In genomic region chr11:112042161-112042960, GRCh38 we compare ENCODE assay signal across 17 cellular contexts. TPM values are rescaled to one million over a fixed set of nuclear protein-coding genes. Genes with fewer than 3 reads are reported as not detected.
DNase-seq lines count a peak whose midpoint lies in the region; ATAC-seq and TF ChIP-seq lines count a peak whose summit lies in the region.
"Had no signal": no experiment of that assay in that cellular context is flagged by ENCODE, and none has a peak within 500 bp of the region (broad histone marks: within the 10 kb centered on the region; RNA-seq: fewer than 3 reads in every experiment).

No MANE protein-coding gene starts in this region.

- H3K27me3 Mint-ChIP-seq in memory B cell: no peaks in the 10 kb centered on the region
- no peaks in the 10 kb centered on the region for H3K27me3 Mint-ChIP-seq in activated T-helper 17 cell treated with anti-CD3 and anti-CD28 coated beads, Interleukin-2, amount 50 U/mL, for 72 hours

- H2AK5ac ChIP-seq in IMR-90 (ENCODE audit: low read depth, low read length): no peak overlapping the region

- H3K4me3 Mint-ChIP-seq in memory B cell: no peak overlapping the region
- no peak overlapping the region for H3K4me3 Mint-ChIP-seq in activated T-helper 17 cell treated with anti-CD3 and anti-CD28 coated beads, Interleukin-2, amount 50 U/mL, for 72 hours

- peak overlapping the region; percentile 24 for H3K27ac Mint-ChIP-seq in memory B cell
- H3K27ac Mint-ChIP-seq in activated T-helper 17 cell treated with anti-CD3 and anti-CD28 coated beads, Interleukin-2, amount 50 U/mL, for 72 hours: no peak overlapping the region

- no peak overlapping the region for H3K4me3 ChIP-seq in IMR-90 (ENCODE audit: insufficient read depth, low read depth, low read length)
- no peak overlapping the region for H3K4me3 ChIP-seq in astrocyte of the cerebellum (ENCODE audit: low read depth, low read length)
- no peak overlapping the region for H3K4me3 ChIP-seq in right atrium auricular region
- H3K4me3 ChIP-seq: body of pancreas, esophagus squamous epithelium, thyroid gland had no signal

- CTCF ChIA-PET in IMR-90 (lab: Yijun Ruan, JAX): no interaction called here

- H3K9ac ChIP-seq in IMR-90 (ENCODE audit: low read depth, low read length): no peak overlapping the region

- H4K8ac ChIP-seq in IMR-90 (ENCODE audit: low read depth in 2 of 2, low read length in 2 of 2): no peak overlapping the region

- no TSS peak for BruUV-seq in IMR-90 (replicated peaks; lab: Mats Ljungman, UMichigan)

- H2BK5ac ChIP-seq in IMR-90 (ENCODE audit: low read depth, low read length, poor library complexity, severe bottlenecking): no peak overlapping the region

- no peak overlapping the region for H2AFZ ChIP-seq in IMR-90 (replicated peaks; ENCODE audit: low read length, poor library complexity)

- no peak for TF ChIP-seq RAD21 in IMR-90 (IDR thresholded peaks at IDR 0.05; ENCODE audit: low read length)

- H3K9me3 ChIP-seq in IMR-90 (ENCODE audit: control insufficient read depth, insufficient read depth, low read length): no peaks in the 10 kb centered on the region
- H3K9me3 ChIP-seq in right atrium auricular region: no peaks in the 10 kb centered on the region
- H3K9me3 ChIP-seq: body of pancreas, esophagus squamous epithelium, thyroid gland had no signal

- POLR2A ChIA-PET in IMR-90 (lab: Charles Lee; ENCODE audit: unreplicated experiment): no interaction called here

- ATAC-seq in IMR-90 (ENCODE audit: low read depth) (no peak), memory B cell (ENCODE audit: low read depth) (no peak), GM18867 (IDR thresholded peaks at IDR 0.05; ENCODE audit: unreplicated experiment) (no peak), GM21737 (IDR thresholded peaks at IDR 0.05; ENCODE audit: unreplicated experiment) (no peak)
- ATAC-seq in activated T-helper 17 cell treated with anti-CD3 and anti-CD28 coated beads, Interleukin-2, amount 50 U/mL, for 72 hours (replicated peaks): no peak
- ATAC-seq: body of pancreas had no signal

- intact Hi-C loops in IMR-90 (cut with micrococcal nuclease): no loop called here

- H3K9me1 ChIP-seq in IMR-90 (ENCODE audit: insufficient read depth, low read length): no peaks in the 10 kb centered on the region

- H3K9me3 Mint-ChIP-seq in memory B cell: no peaks in the 10 kb centered on the region
- no peaks in the 10 kb centered on the region for H3K9me3 Mint-ChIP-seq in activated T-helper 17 cell treated with anti-CD3 and anti-CD28 coated beads, Interleukin-2, amount 50 U/mL, for 72 hours

- no peak overlapping the region for H2BK15ac ChIP-seq in IMR-90 (ENCODE audit: low read depth, low read length)

- H3K36me3 ChIP-seq in IMR-90 (ENCODE audit: control insufficient read depth, insufficient read depth, low read length) (peaks cover 16% of the 10 kb centered on the region), right atrium auricular region (peaks cover 86% of the 10 kb centered on the region)

- no peak overlapping the region for H4K5ac ChIP-seq in IMR-90 (ENCODE audit: low read depth, low read length)

- H3K4me2 ChIP-seq in IMR-90 (ENCODE audit: low read depth, low read length): no peak overlapping the region

- H2AK9ac ChIP-seq in IMR-90 (replicated peaks; ENCODE audit: low read depth, low read length, poor library complexity): no peak overlapping the region

- no peak overlapping the region for H3K23ac ChIP-seq in IMR-90 (ENCODE audit: low read depth, low read length)

- no peak overlapping the region for H3K18ac ChIP-seq in IMR-90 (ENCODE audit: low read depth, low read length)

- DNase-seq in Daoy (ENCODE audit: low read depth) (peak; percentile 51), IMR-90 (peak; percentile 26), astrocyte of the cerebellum (ENCODE audit: low read depth) (peak; percentile 35), memory B cell (ENCODE audit: low spot score in 2 of 2) (no peak), right atrium auricular region (ENCODE audit: low spot score) (no peak)
- DNase-seq: activated CD8-positive, alpha-beta memory T cell treated with anti-CD3 and anti-CD28 coated beads for 24 hours; body of pancreas; Caco-2; esophagus squamous epithelium; kidney glomerular epithelial cell; NCI-H1694 treated with DMSO at 0.1 percent for 48 hours; NCI-H82; stimulated activated CD4-positive, alpha-beta T cell treated with anti-CD3 and anti-CD28 coated beads, Interleukin-4, amount 100 ng/mL, for 4 hours; thyroid gland had no signal

- H4K91ac ChIP-seq in IMR-90 (ENCODE audit: insufficient read depth, low read depth, low read length): no peak overlapping the region

- H3K4me1 ChIP-seq in IMR-90 (ENCODE audit: control insufficient read depth, insufficient read depth, low read length): no peaks in the 10 kb centered on the region
- H3K4me1 ChIP-seq in right atrium auricular region: peaks cover 0 to 8% of the 10 kb centered on the region in 2 donors
- H3K4me1 ChIP-seq: Caco-2, esophagus squamous epithelium, thyroid gland had no signal

- WGBS in IMR-90 (ENCODE audit: extremely low coverage in 2 of 2, insufficient read length in 1 of 2), 2 experiments: no CpG with 5 or more reads among the region's 6 CpGs

- H4K20me1 ChIP-seq in IMR-90 (ENCODE audit: insufficient read depth, low read length): no peaks in the 10 kb centered on the region

- H3K36me3 Mint-ChIP-seq in memory B cell: peaks cover 29% of the 10 kb centered on the region
- peaks cover 93% of the 10 kb centered on the region for H3K36me3 Mint-ChIP-seq in activated T-helper 17 cell treated with anti-CD3 and anti-CD28 coated beads, Interleukin-2, amount 50 U/mL, for 72 hours (ENCODE audit: low read depth)

- peaks cover 2% of the 10 kb centered on the region for H3K4me1 Mint-ChIP-seq in memory B cell
- H3K4me1 Mint-ChIP-seq in activated T-helper 17 cell treated with anti-CD3 and anti-CD28 coated beads, Interleukin-2, amount 50 U/mL, for 72 hours: no peaks in the 10 kb centered on the region

- dilution Hi-C loops in IMR-90 (cut with HindIII; ENCODE audit: low sequenced_read_pairs, unreplicated experiment): no loop called here

- H3K56ac ChIP-seq in IMR-90 (ENCODE audit: extremely low read depth, insufficient read depth, low read length): no peak overlapping the region

- H3K79me1 ChIP-seq in IMR-90 (ENCODE audit: low read depth in 1 of 2, low read length in 2 of 2): peaks cover 0 to 4% of the 10 kb centered on the region in 2 experiments; a peak in 1 of 4 replicates

- no peak overlapping the region for H2BK20ac ChIP-seq in IMR-90 (ENCODE audit: low read depth, low read length)

- TF ChIP-seq CTCF in IMR-90 (conservative IDR thresholded peaks at IDR 0.05; ENCODE audit: low read depth, low read length) (no peak), astrocyte of the cerebellum (IDR thresholded peaks at IDR 0.05; ENCODE audit: low read depth, low read length, missing control alignments) (no peak), right atrium auricular region (IDR thresholded peaks at IDR 0.05) (no peak)

- in situ Hi-C loops in IMR-90 (cut with MboI; ENCODE audit: low sequenced_read_pairs) (no loop called here), astrocyte of the cerebellum (cut with HindIII; ENCODE audit: low sequenced_read_pairs) (no loop called here)

- H3K27me3 ChIP-seq in IMR-90 (ENCODE audit: control insufficient read depth, insufficient read depth, low read length) (no peaks in the 10 kb centered on the region), right atrium auricular region (no peaks in the 10 kb centered on the region)
- H3K27me3 ChIP-seq: body of pancreas, esophagus squamous epithelium, thyroid gland had no signal

- H3K4ac ChIP-seq in IMR-90 (ENCODE audit: low read depth, low read length): no peak overlapping the region

- H2BK120ac ChIP-seq in IMR-90 (ENCODE audit: low read depth, low read length): no peak overlapping the region

- H3K27ac ChIP-seq in IMR-90 (ENCODE audit: insufficient read depth, low read length) (no peak overlapping the region), right atrium auricular region (no peak overlapping the region)
- H3K27ac ChIP-seq: body of pancreas, esophagus squamous epithelium, thyroid gland had no signal

- no peak for TF ChIP-seq POLR2A in IMR-90 (IDR thresholded peaks at IDR 0.05; ENCODE audit: low read depth, low read length)

- no peak overlapping the region for H3K14ac ChIP-seq in IMR-90 (replicated peaks; ENCODE audit: low read depth, low read length)

RNA-seq across cellular contexts. Expression of gene DLAT, which starts 17.2 kb away (rescaled TPM):
- 49.0 and 49.9 TPM in 2 replicates for total RNA-seq in Daoy (2014; rRNA removed; shearing (Covaris generic))
- total RNA-seq in IMR-90 (2012; rRNA removed): 27.2 and 33.1 TPM in 2 replicates
- polyA plus RNA-seq in IMR-90 (2012; rRNA removed): 15.3 and 15.5 TPM in 2 replicates
- polyA plus RNA-seq in IMR-90 (2012; cell fraction: cytosol; rRNA removed): 5.4 and 6.9 TPM in 2 replicates
- 3.6 and 8.3 TPM in 2 replicates for polyA plus RNA-seq in IMR-90 (2012; cell fraction: nucleus; rRNA removed; ENCODE audit: low replicate concordance)
- total RNA-seq in activated T-helper 17 cell treated with anti-CD3 and anti-CD28 coated beads, Interleukin-2, amount 50 U/mL, for 72 hours: 10 to 100 TPM; 27.4 to 49.1 TPM
- total RNA-seq in right atrium auricular region: 10 to 100 TPM; 58.5 to 98.1 TPM

RNA-seq across cellular contexts. Expression of gene PIH1D2, which starts 31.5 kb away (rescaled TPM):
- total RNA-seq in Daoy (2014; rRNA removed; shearing (Covaris generic)): 1.1 and 8.7 TPM in 2 replicates
- total RNA-seq in IMR-90 (2012; rRNA removed): 1.1 and 2.2 TPM in 2 replicates
- polyA plus RNA-seq in IMR-90 (2012; rRNA removed): 0.89 and 1.1 TPM in 2 replicates
- polyA plus RNA-seq in IMR-90 (2012; cell fraction: cytosol; rRNA removed): 0.13 and 0.23 TPM in 2 replicates
- 0.13 and 1.3 TPM in 2 replicates for polyA plus RNA-seq in IMR-90 (2012; cell fraction: nucleus; rRNA removed; ENCODE audit: low replicate concordance)
- total RNA-seq in activated T-helper 17 cell treated with anti-CD3 and anti-CD28 coated beads, Interleukin-2, amount 50 U/mL, for 72 hours: under 1 TPM; 0.54 to 0.87 TPM
- total RNA-seq in right atrium auricular region: 1 to 10 TPM; 1.2 to 1.7 TPM

RNA-seq across cellular contexts. Expression of gene NKAPD1, which starts 31.7 kb away (rescaled TPM):
- 26.3 and 26.7 TPM in 2 replicates for total RNA-seq in Daoy (2014; rRNA removed; shearing (Covaris generic))
- total RNA-seq in IMR-90 (2012; rRNA removed) (17.2 and 24.4 TPM in 2 replicates), right atrium auricular region (1 to 10 TPM; 4.4 to 7.0 TPM)
- 7.1 and 8.4 TPM in 2 replicates for polyA plus RNA-seq in IMR-90 (2012; rRNA removed)
- polyA plus RNA-seq in IMR-90 (2012; cell fraction: cytosol; rRNA removed): 2.1 and 2.5 TPM in 2 replicates
- polyA plus RNA-seq in IMR-90 (2012; cell fraction: nucleus; rRNA removed; ENCODE audit: low replicate concordance): 1.3 and 4.8 TPM in 2 replicates
- 10 to 100 TPM; 19.7 to 20.2 TPM for total RNA-seq in activated T-helper 17 cell treated with anti-CD3 and anti-CD28 coated beads, Interleukin-2, amount 50 U/mL, for 72 hours

RNA-seq across cellular contexts. Expression of gene TIMM8B, which starts 44.2 kb away (rescaled TPM):
- 74.7 and 118 TPM in 2 replicates for total RNA-seq in Daoy (2014; rRNA removed; shearing (Covaris generic))
- total RNA-seq in IMR-90 (2012; rRNA removed) (35.5 and 48.9 TPM in 2 replicates), right atrium auricular region (10 to 100 TPM; 54.3 to 61.4 TPM)
- 103 and 119 TPM in 2 replicates for polyA plus RNA-seq in IMR-90 (2012; rRNA removed)
- 51.4 and 105 TPM in 2 replicates for polyA plus RNA-seq in IMR-90 (2012; cell fraction: cytosol; rRNA removed)
- polyA plus RNA-seq in IMR-90 (2012; cell fraction: nucleus; rRNA removed; ENCODE audit: low replicate concordance): 11.7 and 25.7 TPM in 2 replicates
- 10 to 100 TPM; 26.6 to 42.6 TPM for total RNA-seq in activated T-helper 17 cell treated with anti-CD3 and anti-CD28 coated beads, Interleukin-2, amount 50 U/mL, for 72 hours

RNA-seq across cellular contexts. Expression of gene SDHD, which starts 44.3 kb away (rescaled TPM):
- total RNA-seq in Daoy (2014; rRNA removed; shearing (Covaris generic)): 133 and 145 TPM in 2 replicates
- total RNA-seq in IMR-90 (2012; rRNA removed): 83.2 and 130 TPM in 2 replicates
- polyA plus RNA-seq in IMR-90 (2012; rRNA removed): 165 and 166 TPM in 2 replicates
- 28.8 and 42.1 TPM in 2 replicates for polyA plus RNA-seq in IMR-90 (2012; cell fraction: cytosol; rRNA removed)
- polyA plus RNA-seq in IMR-90 (2012; cell fraction: nucleus; rRNA removed; ENCODE audit: low replicate concordance): 26.7 and 38.4 TPM in 2 replicates
- total RNA-seq in activated T-helper 17 cell treated with anti-CD3 and anti-CD28 coated beads, Interleukin-2, amount 50 U/mL, for 72 hours: 100 to 1,000 TPM in 1 of 2 donors, 10 to 100 TPM in 1; 75.4 to 101 TPM
- total RNA-seq in right atrium auricular region: 100 to 1,000 TPM; 113 to 166 TPM

Comparison
In these comparisons a context has a peak if more than half of its experiments do, and no peak if none do; other contexts are left out.
1. DNase-seq: peak in Daoy (single experiment), IMR-90 (single experiment) and astrocyte of the cerebellum (single experiment); none in memory B cell (0 of 2) and right atrium auricular region (single experiment).